ENCODE assay signal across 16 cellular contexts in genomic region chr2:18077211-18077610, GRCh38.
"Had no signal": no experiment of that assay in that cellular context is flagged by ENCODE, and none has a peak within 500 bp of the region (broad histone marks: within the 10 kb centered on the region; RNA-seq: fewer than 3 reads in every experiment).

No MANE protein-coding gene starts in this region.

- H3K4me3 ChIP-seq: colonic mucosa, pancreas, skin epidermis, stomach had no signal

- DNase-seq: activated CD4-positive, alpha-beta T cell treated with anti-CD3 and anti-CD28 coated beads, Interleukin-2, amount 50 U/mL, for 4 hours; activated CD4-positive, CD25-positive, alpha-beta regulatory T cell treated with anti-CD3 and anti-CD28 coated beads, Interleukin-2, amount 50 U/mL, for 72 hours; activated gamma-delta T cell; activated naive CD8-positive, alpha-beta T cell treated with anti-CD3 and anti-CD28 coated beads for 36 hours; activated T-cell treated with anti-CD3 and anti-CD28 coated beads, Interleukin-2, amount 50 U/mL, for 48 hours; aorta; caudate nucleus; colonic mucosa; effector CD4-positive, alpha-beta T cell; hippocampal formation; left ventricle myocardium superior; mesendoderm; pancreas; stomach had no signal

- ATAC-seq: left ventricle myocardium superior, pancreas had no signal

- H3K27ac Mint-ChIP-seq: activated naive CD8-positive, alpha-beta T cell treated with anti-CD3 and anti-CD28 coated beads for 36 hours had no signal

- H3K36me3 ChIP-seq: colonic mucosa, pancreas, stomach had no signal

- H3K27ac ChIP-seq: colonic mucosa, epithelial cell of prostate, pancreas, stomach had no signal

- H3K4me1 ChIP-seq: colonic mucosa, pancreas, stomach had no signal

- H3K36me3 Mint-ChIP-seq: activated naive CD8-positive, alpha-beta T cell treated with anti-CD3 and anti-CD28 coated beads for 36 hours had no signal

- H3K27me3 ChIP-seq: colonic mucosa, pancreas, stomach had no signal

- H3K4me3 Mint-ChIP-seq: activated naive CD8-positive, alpha-beta T cell treated with anti-CD3 and anti-CD28 coated beads for 36 hours had no signal

- H3K9me3 ChIP-seq: colonic mucosa, pancreas had no signal

- FAIRE-seq: pancreas had no signal

- H3K27me3 Mint-ChIP-seq: activated naive CD8-positive, alpha-beta T cell treated with anti-CD3 and anti-CD28 coated beads for 36 hours had no signal
